Comparison of ENCODE assay signal across 8 cellular contexts in genomic region chr4:6546681-6547447, GRCh38. TPM values are rescaled to one million over a fixed set of nuclear protein-coding genes. Genes with fewer than 3 reads are reported as not detected.
DNase-seq lines count a peak whose midpoint lies in the region; ATAC-seq, FAIRE-seq and TF ChIP-seq lines count a peak whose summit lies in the region.

No MANE protein-coding gene starts in this region.

- 27% methylated on average over 19 of the region's 19 CpGs for WGBS in prostate gland

- CTCF ChIA-PET in Panc1 (lab: Charles Lee), result interaction anchor here (0.6 to 0.8 kb wide), 2 partner anchors 15 to 93 kb away, joined by 3 to 5 read pairs; no protein-coding TSS in a partner anchor

- in situ Hi-C loops in Panc1 (cut with HindIII; ENCODE audit: low pct_unique_long_range_greater_than_20kb, low sequenced_read_pairs), result no loop called here

- H3K36me3 ChIP-seq in Panc1 (ENCODE audit: control insufficient read depth, insufficient read depth, low read length), result no peaks in the 10 kb centered on the region
- H3K36me3 ChIP-seq in prostate gland, result no peaks in the 10 kb centered on the region

- no peak overlapping the region for H3K4me3 ChIP-seq in Panc1 (ENCODE audit: low read depth in 2 of 2, low read length in 2 of 2)
- no peak overlapping the region for H3K4me3 ChIP-seq in prostate gland

- H3K27ac ChIP-seq in Panc1 (ENCODE audit: low read length) (no peak overlapping the region), prostate gland (no peak overlapping the region)

- no peaks in the 10 kb centered on the region for H3K4me1 ChIP-seq in Panc1 (ENCODE audit: control insufficient read depth, insufficient read depth, low read length)
- no peaks in the 10 kb centered on the region for H3K4me1 ChIP-seq in prostate gland (replicated peaks)

- TF ChIP-seq CTCF in Panc1 (IDR thresholded peaks at IDR 0.05) (peak; percentile 86), prostate gland (IDR thresholded peaks at IDR 0.05) (peak; percentile 71 to 86 (median 76))

- TF ChIP-seq POLR2A in prostate gland (IDR thresholded peaks at IDR 0.05), result no peak

- ATAC-seq in Panc1, result 0 out of 2 replicates have a peak, but pooled peaks have one; percentile 71
- no peak for ATAC-seq in GM18517 (IDR thresholded peaks at IDR 0.05; ENCODE audit: unreplicated experiment)

- DNase-seq in ELR (ENCODE audit: low read depth) (peak; percentile 81), HTR-8/SVneo (ENCODE audit: insufficient read length, low spot score) (peak; percentile 62), Panc1 (ENCODE audit: low read depth, low spot score) (no peak), germinal center (ENCODE audit: low spot score) (peak; percentile 64), prostate gland (ENCODE audit: low spot score) (peak; percentile 33), T1000 (lab: John Stamatoyannopoulos, UW) (no peak)
- DNase-seq in activated gamma-delta T cell treated with anti-CD3 and anti-CD28 coated beads, Interleukin-2, amount 50 U/mL, for 16 hours (ENCODE audit: low read depth), result peak; percentile 12

- POLR2A ChIA-PET in Panc1 (lab: Charles Lee), result no interaction called here

- no TSS peak for BruUV-seq in Panc1 (replicated peaks; lab: Mats Ljungman, UMichigan)

- intact Hi-C loops in Panc1 (cut with micrococcal nuclease; ENCODE audit: unreplicated experiment), result loop anchor here (2.0 kb wide), 1 partner anchor 214 kb away; no protein-coding TSS in a partner anchor
- intact Hi-C loops in prostate gland (cut with DNase I), result loop anchor here (1.0 to 5.0 kb wide), 2 partner anchors 216 to 295 kb away; no protein-coding TSS in a partner anchor

- H3K9me3 ChIP-seq in Panc1 (ENCODE audit: control insufficient read depth, insufficient read depth, low read depth, low read length) (no peaks in the 10 kb centered on the region), prostate gland (no peaks in the 10 kb centered on the region)

- FAIRE-seq in HTR-8/SVneo (lab: Jason Lieb, UNC), result no peak

- H3K27me3 ChIP-seq in Panc1 (ENCODE audit: control insufficient read depth, insufficient read depth, low read length) (no peaks in the 10 kb centered on the region), prostate gland (replicated peaks; ENCODE audit: insufficient read depth) (no peaks in the 10 kb centered on the region)

RNA-seq across cellular contexts. Expression of gene MAN2B2, which starts 28.1 kb away (rescaled TPM):
- total RNA-seq in Panc1 (2021; ENCODE audit: unreplicated experiment) (34.4 TPM), prostate gland (10 to 100 TPM; 52.7 to 69.5 TPM)
- polyA plus RNA-seq in Panc1 (2012; ENCODE audit: insufficient read length), result 34.6 TPM

Comparison
In these comparisons a context has a peak if more than half of its experiments do, and no peak if none do; other contexts are left out.
1. DNase-seq: peak in ELR (single experiment), HTR-8/SVneo (single experiment), activated gamma-delta T cell treated with anti-CD3 and anti-CD28 coated beads, Interleukin-2, amount 50 U/mL, for 16 hours (single experiment), germinal center (single experiment) and prostate gland (single experiment); none in Panc1 (single experiment) and T1000 (single experiment).